7 cellular contexts compared by ENCODE assay signal in the genomic region with DNA sequence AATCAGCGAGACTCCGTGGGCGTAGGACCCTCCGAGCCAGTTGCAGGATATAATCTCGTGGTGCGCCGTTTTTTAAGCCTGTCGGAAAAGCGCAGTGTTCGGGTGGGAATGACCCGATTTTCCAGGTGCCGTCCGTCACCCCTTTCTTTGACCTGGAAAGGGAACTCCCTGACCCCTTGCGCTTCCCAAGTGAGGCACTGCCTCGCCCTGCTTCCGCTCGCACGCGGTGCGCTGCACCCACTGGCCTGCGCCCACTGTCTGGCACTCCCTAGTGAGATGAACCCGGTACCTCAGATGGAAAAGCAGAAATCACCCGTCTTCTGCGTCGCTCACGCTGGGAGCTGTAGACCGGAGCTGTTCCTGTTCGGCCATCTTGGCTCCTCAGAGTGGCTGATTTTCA.
DNase-seq lines count a peak whose midpoint lies in the region; TF ChIP-seq lines count a peak whose summit lies in the region.
"Not testable (repeated sequence)": the region's sequence is repeated elsewhere in the genome, so short reads cannot be mapped to it uniquely, and the experiment has no call there.

No MANE protein-coding gene starts in this region.

- H3K79me2 ChIP-seq in PC-9 (ENCODE audit: low read depth): not testable (repeated sequence)

- not testable (repeated sequence) for BruUV-seq in PC-9 (replicated peaks; lab: Mats Ljungman, UMichigan)

- H3K4me3 ChIP-seq in HUES48 (ENCODE audit: low read depth, low read length) (peak overlapping the region; percentile 37; the same call in 1 of the 2 replicates), PC-9 (peak overlapping the region; percentile 59; the same call in 1 of the 2 replicates), iPS-18c (ENCODE audit: insufficient read depth, low read depth, low read length) (peak overlapping the region; percentile 20; the same call in 1 of the 2 replicates)

- H3K4me1 Mint-ChIP-seq in chondrocyte (ENCODE audit: low read depth); progenitor cell of endocrine pancreas (ENCODE audit: low read depth): not testable (repeated sequence)
- H3K4me1 Mint-ChIP-seq in neural crest cell: peaks cover 24% of the 10 kb centered on the region

- H3K4me1 ChIP-seq in ES-I3 (ENCODE audit: insufficient read depth, low read length); HUES48 (ENCODE audit: control insufficient read depth, insufficient read depth, low read length); PC-9 (replicated peaks; ENCODE audit: insufficient read depth): not testable (repeated sequence)

- not testable (repeated sequence) for H3K36me3 Mint-ChIP-seq in chondrocyte (ENCODE audit: low read depth); neural crest cell (ENCODE audit: low read depth); progenitor cell of endocrine pancreas (ENCODE audit: insufficient read depth)

- H3K27ac Mint-ChIP-seq in chondrocyte (ENCODE audit: unreplicated experiment) (peak overlapping the region; percentile 79), neural crest cell (ENCODE audit: unreplicated experiment) (peak overlapping the region; percentile 99)
- not testable (repeated sequence) for H3K27ac Mint-ChIP-seq in progenitor cell of endocrine pancreas

- not testable (repeated sequence) for H3K27ac ChIP-seq in HUES48 (ENCODE audit: low read depth, low read length)
- peak overlapping the region; percentile 47 for H3K27ac ChIP-seq in PC-9

- peak overlapping the region; percentile 60; the same call in 1 of the 2 replicates for H2AFZ ChIP-seq in PC-9

- DNase-seq in PC-9: peak in 1 of 2 experiments; percentile 31
- not testable (repeated sequence) for DNase-seq in chondrocyte (ENCODE audit: low spot score); progenitor cell of endocrine pancreas (ENCODE audit: low spot score, unreplicated experiment)
- peak; percentile 12 for DNase-seq in neural crest cell (ENCODE audit: low read depth, low spot score)

- H3K9me2 ChIP-seq in PC-9 (ENCODE audit: insufficient read depth): not testable (repeated sequence)

- not testable (repeated sequence) for H3K9me3 Mint-ChIP-seq in chondrocyte (ENCODE audit: low read depth); neural crest cell; progenitor cell of endocrine pancreas (ENCODE audit: low read depth)

- TF ChIP-seq CTCF in PC-9 (conservative IDR thresholded peaks at IDR 0.05); chondrocyte (IDR thresholded peaks at IDR 0.05); neural crest cell (conservative IDR thresholded peaks at IDR 0.05); progenitor cell of endocrine pancreas (IDR thresholded peaks at IDR 0.05; ENCODE audit: unreplicated experiment): not testable (repeated sequence)

- intact Hi-C loops in PC-9 (cut with micrococcal nuclease; ENCODE audit: unreplicated experiment): not testable (repeated sequence)

- H3K27me3 ChIP-seq in HUES48 (ENCODE audit: control insufficient read depth, insufficient read depth, low read length); PC-9 (ENCODE audit: insufficient read depth, low read depth): not testable (repeated sequence)

- not testable (repeated sequence) for H3K27me3 Mint-ChIP-seq in chondrocyte (ENCODE audit: low read depth); neural crest cell (ENCODE audit: low read depth); progenitor cell of endocrine pancreas

- H3F3A ChIP-seq in PC-9 (ENCODE audit: insufficient read depth, low read depth): not testable (repeated sequence)

- H3K9ac ChIP-seq in ES-I3 (ENCODE audit: low read depth, low read length): peak overlapping the region; percentile 45; the same call in 1 of the 2 replicates
- H3K9ac ChIP-seq in HUES48 (ENCODE audit: low read depth, low read length): not testable (repeated sequence)

- H3K4me2 ChIP-seq in PC-9: peak overlapping the region; percentile 74

- H4K20me1 ChIP-seq in PC-9 (ENCODE audit: insufficient read depth): not testable (repeated sequence)

- H3K36me3 ChIP-seq in ES-I3 (ENCODE audit: insufficient read depth, low read length); HUES48 (ENCODE audit: control insufficient read depth, insufficient read depth, low read length); PC-9 (ENCODE audit: low read depth): not testable (repeated sequence)

- H3K4me3 Mint-ChIP-seq in chondrocyte (ENCODE audit: unreplicated experiment): peak overlapping the region; percentile 80
- peak overlapping the region; percentile 92 for H3K4me3 Mint-ChIP-seq in neural crest cell
- H3K4me3 Mint-ChIP-seq in progenitor cell of endocrine pancreas (ENCODE audit: low read depth): peak overlapping the region; percentile 16

- POLR2A ChIA-PET in PC-9 (lab: Charles Lee; ENCODE audit: unreplicated experiment): not testable (repeated sequence)

- CTCF ChIA-PET in PC-9 (lab: Charles Lee): not testable (repeated sequence)

- H3K9me3 ChIP-seq in ES-I3 (ENCODE audit: control insufficient read depth, insufficient read depth, low read length); HUES48 (ENCODE audit: control insufficient read depth, insufficient read depth, low read length); PC-9 (ENCODE audit: insufficient read depth, low read depth); iPS-18c (ENCODE audit: control insufficient read depth, insufficient read depth, low read length): not testable (repeated sequence)

Comparison
In these comparisons a context has a peak if more than half of its experiments do, and no peak if none do; other contexts are left out.
1. H3K4me3 Mint-ChIP-seq: peak in every context shown above with its lines; median percentile 92 in neural crest cell; 80 in chondrocyte; 16 in progenitor cell of endocrine pancreas.